Comparison of ENCODE assay signal across 28 cellular contexts in the genomic region with DNA sequence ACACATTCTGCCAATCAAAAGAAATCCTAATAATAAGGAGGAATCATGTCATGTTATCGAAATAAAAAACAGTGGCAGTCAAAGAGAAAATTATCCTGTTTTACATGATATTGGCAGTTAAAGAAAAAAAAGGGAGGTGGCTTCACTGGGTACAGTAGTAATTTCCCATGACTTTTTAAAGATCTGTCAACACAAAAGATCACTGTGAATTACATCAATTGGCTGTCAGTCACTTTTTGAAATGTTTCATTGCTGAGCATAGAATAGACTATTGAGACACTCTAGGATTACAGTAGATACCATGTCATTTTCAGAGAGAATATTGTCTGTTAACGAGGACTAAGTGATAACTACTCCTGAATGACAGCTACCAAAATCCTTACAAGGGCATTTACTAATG.
"Had no signal": no experiment of that assay in that cellular context is flagged by ENCODE, and none has a peak within 500 bp of the region (broad histone marks: within the 10 kb centered on the region; RNA-seq: fewer than 3 reads in every experiment).

No MANE protein-coding gene starts in this region.

- H3K4me1 Mint-ChIP-seq: stimulated activated effector memory CD8-positive, alpha-beta T cell treated with anti-CD3 and anti-CD28 coated beads, Interleukin-12 subunit alpha, Interleukin-12 subunit beta, amount 100 ng/mL, for 72 hours; stimulated activated memory B cell treated with anti-CD40 and anti-IgM and Interleukin-4, amounts not matched to agents 10 μg/mL and 1 μg/mL and 100 μg/mL, for 72 hours; stimulated activated naive B cell treated with anti-CD40 and anti-IgM and Interleukin-4, amounts not matched to agents 10 μg/mL and 1 μg/mL and 100 μg/mL, for 72 hours; stimulated activated naive CD8-positive, alpha-beta T cell treated with anti-CD3 and anti-CD28 coated beads, Interleukin-15, amount 100 ng/mL, for 72 hours had no signal

- H3K27me3 Mint-ChIP-seq: stimulated activated memory B cell treated with anti-CD40 and anti-IgM and Interleukin-4, amounts not matched to agents 10 μg/mL and 1 μg/mL and 100 μg/mL, for 72 hours; stimulated activated naive B cell treated with anti-CD40 and anti-IgM and Interleukin-4, amounts not matched to agents 10 μg/mL and 1 μg/mL and 100 μg/mL, for 72 hours; stimulated activated naive CD8-positive, alpha-beta T cell treated with anti-CD3 and anti-CD28 coated beads, Interleukin-15, amount 100 ng/mL, for 72 hours; stimulated activated naive CD8-positive, alpha-beta T cell treated with anti-CD3 and anti-CD28 coated beads, Interleukin-15, Interleukin-2, amounts not matched to agents 100 ng/mL and 50 ng/mL, for 24 hours; type B pancreatic cell had no signal

- H3K27ac ChIP-seq: stomach, suprapubic skin, testis, thoracic aorta, thyroid gland, tibial artery, tibial nerve, transverse colon, upper lobe of left lung, upper lobe of right lung, uterus, vagina had no signal

- H3K36me3 Mint-ChIP-seq: stimulated activated effector memory CD8-positive, alpha-beta T cell treated with anti-CD3 and anti-CD28 coated beads, Interleukin-12 subunit alpha, Interleukin-12 subunit beta, amount 100 ng/mL, for 72 hours had no signal

- H3K4me1 ChIP-seq: stomach, suprapubic skin, testis, thyroid gland, tibial artery, tibial nerve, transverse colon, upper lobe of left lung, upper lobe of right lung, uterus, vagina had no signal

- H3K27ac Mint-ChIP-seq: stimulated activated effector memory CD8-positive, alpha-beta T cell treated with anti-CD3 and anti-CD28 coated beads, Interleukin-12 subunit alpha, Interleukin-12 subunit beta, amount 100 ng/mL, for 72 hours; stimulated activated memory B cell treated with anti-CD40 and anti-IgM and Interleukin-4, amounts not matched to agents 10 μg/mL and 1 μg/mL and 100 μg/mL, for 72 hours; stimulated activated naive B cell treated with anti-CD40 and anti-IgM and Interleukin-4, amounts not matched to agents 10 μg/mL and 1 μg/mL and 100 μg/mL, for 72 hours; stimulated activated naive CD8-positive, alpha-beta T cell treated with anti-CD3 and anti-CD28 coated beads, Interleukin-15, Interleukin-2, amounts not matched to agents 100 ng/mL and 50 ng/mL, for 24 hours; type B pancreatic cell had no signal

- H3K36me3 ChIP-seq: thoracic aorta, thyroid gland, transverse colon, upper lobe of right lung, uterus had no signal

- H3K4me3 Mint-ChIP-seq: stimulated activated effector memory CD8-positive, alpha-beta T cell treated with anti-CD3 and anti-CD28 coated beads, Interleukin-12 subunit alpha, Interleukin-12 subunit beta, amount 100 ng/mL, for 72 hours; stimulated activated memory B cell treated with anti-CD40 and anti-IgM and Interleukin-4, amounts not matched to agents 10 μg/mL and 1 μg/mL and 100 μg/mL, for 72 hours; stimulated activated naive B cell treated with anti-CD40 and anti-IgM and Interleukin-4, amounts not matched to agents 10 μg/mL and 1 μg/mL and 100 μg/mL, for 72 hours; stimulated activated naive CD8-positive, alpha-beta T cell treated with anti-CD3 and anti-CD28 coated beads, Interleukin-15, amount 100 ng/mL, for 72 hours; stimulated activated naive CD8-positive, alpha-beta T cell treated with anti-CD3 and anti-CD28 coated beads, Interleukin-15, Interleukin-2, amounts not matched to agents 100 ng/mL and 50 ng/mL, for 24 hours; type B pancreatic cell had no signal

- H3K9me3 ChIP-seq: stomach, suprapubic skin, testis, thoracic aorta, thyroid gland, tibial artery, tibial nerve, transverse colon, upper lobe of left lung, upper lobe of right lung, uterus, vagina had no signal

- H3K27me3 ChIP-seq: stomach, suprapubic skin, testis, thyroid gland, tibial artery, tibial nerve, transverse colon, upper lobe of left lung, upper lobe of right lung, uterus, vagina had no signal

- DNase-seq: stimulated activated CD4-positive, alpha-beta T cell treated with anti-CD3 and anti-CD28 coated beads, Interleukin-2, amount 100 ng/mL, for 48 hours; stimulated activated CD4-positive, alpha-beta T cell treated with anti-CD3 and anti-CD28 coated beads, Interleukin-4, amount 100 ng/mL, for 1 hour; stimulated activated CD4-positive, alpha-beta T cell treated with anti-CD3 and anti-CD28 coated beads, Interleukin-4, amount 100 ng/mL, for 24 hours; stimulated activated CD4-positive, alpha-beta T cell treated with anti-CD3 and anti-CD28 coated beads, Interleukin-4, amount 100 ng/mL, for 4 hours; stimulated activated CD8-positive, alpha-beta memory T cell treated with anti-CD3 and anti-CD28 coated beads, Interleukin-4, amount 100 ng/mL, for 48 hours; stimulated activated naive B cell treated with anti-CD40 and anti-IgM and Interleukin-4, amounts not matched to agents 10 μg/mL and 1 μg/mL and 100 μg/mL, for 72 hours; stimulated activated naive CD4-positive, alpha-beta T cell; stimulated activated naive CD4-positive, alpha-beta T cell treated with Interleukin-2 at 50 U/mL for 16 hours; stimulated activated naive CD8-positive, alpha-beta T cell treated with anti-CD3 and anti-CD28 coated beads, Interleukin-15, amount 100 ng/mL, for 72 hours; stimulated activated naive CD8-positive, alpha-beta T cell treated with anti-CD3 and anti-CD28 coated beads, Interleukin-15, Interleukin-2, amounts not matched to agents 100 U/mL and 50 U/mL, for 24 hours; stomach; substantia nigra; testis; thyroid gland; tibial artery; transverse colon; trophoblast cell; upper lobe of right lung; uterus had no signal

- H3K4me3 ChIP-seq: stomach, suprapubic skin, testis, thoracic aorta, thyroid gland, tibial artery, tibial nerve, transverse colon, upper lobe of left lung, upper lobe of right lung, uterus, vagina had no signal

- ATAC-seq: stimulated activated effector memory CD8-positive, alpha-beta T cell treated with anti-CD3 and anti-CD28 coated beads, Interleukin-12 subunit alpha, Interleukin-12 subunit beta, amount 100 ng/mL, for 72 hours; stimulated activated memory B cell treated with anti-CD40 and anti-IgM and Interleukin-4, amounts not matched to agents 10 μg/mL and 1 μg/mL and 100 μg/mL, for 72 hours; stimulated activated naive B cell treated with anti-CD40 and anti-IgM and Interleukin-4, amounts not matched to agents 10 μg/mL and 1 μg/mL and 100 μg/mL, for 72 hours; stimulated activated naive CD8-positive, alpha-beta T cell treated with anti-CD3 and anti-CD28 coated beads, Interleukin-15, amount 100 ng/mL, for 72 hours; stimulated activated naive CD8-positive, alpha-beta T cell treated with anti-CD3 and anti-CD28 coated beads, Interleukin-15, Interleukin-2, amounts not matched to agents 100 U/mL and 50 U/mL, for 24 hours; upper lobe of right lung had no signal
